In the genomic region with DNA sequence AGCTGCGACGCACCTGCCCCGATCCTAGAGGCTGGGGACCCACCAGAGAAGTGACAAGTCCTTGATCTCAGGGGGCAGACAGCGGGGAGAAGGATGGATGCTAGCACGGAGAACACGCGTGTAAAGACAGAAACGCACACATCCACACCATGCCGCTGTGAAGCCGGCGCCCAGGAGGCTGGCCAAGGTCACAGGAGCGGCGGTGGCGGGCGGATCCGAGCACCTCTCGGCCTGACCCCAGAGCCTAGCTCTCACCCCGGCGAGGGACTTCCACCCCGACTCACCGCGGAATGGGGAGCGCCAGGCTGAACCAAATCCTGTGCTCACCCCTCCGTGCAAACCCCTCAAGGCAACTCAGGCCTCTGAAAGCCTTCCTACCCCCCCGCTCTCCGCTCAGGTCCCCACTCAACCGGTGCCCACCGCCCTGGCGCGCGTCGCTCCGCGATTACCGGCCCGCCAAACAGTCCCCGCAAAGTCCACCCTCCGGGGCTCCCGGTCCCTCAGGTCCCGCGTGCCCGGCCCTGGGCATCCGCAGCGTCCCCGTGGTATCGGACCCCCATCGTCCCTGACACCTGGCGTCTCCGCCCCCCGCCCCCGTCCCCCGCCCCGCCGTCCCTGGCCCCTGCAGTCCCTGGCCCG, we compare ENCODE assay signal across 7 cellular contexts. TPM values are rescaled to one million over a fixed set of nuclear protein-coding genes. Genes with fewer than 3 reads are reported as not detected.
DNase-seq lines count a peak whose midpoint lies in the region; TF ChIP-seq lines count a peak whose summit lies in the region.

No MANE protein-coding gene starts in this region.

- H3K4me3 ChIP-seq in MM.1S (ENCODE audit: low read length) (no peak overlapping the region), mammary epithelial cell (replicated peaks in 1 of 3; ENCODE audit: insufficient read depth in 1 of 3, low read depth in 2 of 3, low read length in 3 of 3) (peak overlapping the region in 2 of 3 experiments; percentile 5 to 41), kidney epithelial cell (ENCODE audit: low read depth, low read length) (peak overlapping the region; percentile 65), stomach smooth muscle (ENCODE audit: low read length in 2 of 2) (peak overlapping the region; percentile 55)

- dilution Hi-C loops in mammary epithelial cell (cut with HindIII; ENCODE audit: low sequenced_read_pairs), result no loop called here

- H3K9me3 ChIP-seq in MM.1S (replicated peaks; ENCODE audit: insufficient read depth, low read length) (no peaks in the 10 kb centered on the region), mammary epithelial cell (replicated peaks; ENCODE audit: insufficient read depth, low read length) (no peaks in the 10 kb centered on the region), stomach smooth muscle (ENCODE audit: control insufficient read depth in 2 of 2, low read length in 2 of 2) (no peaks in the 10 kb centered on the region)

- H3K27ac ChIP-seq in MM.1S (ENCODE audit: low read length), result peak overlapping the region; percentile 43; the same call in 1 of the 2 replicates
- no peak overlapping the region for H3K27ac ChIP-seq in mammary epithelial cell (ENCODE audit: insufficient read depth, low read depth, low read length)
- peak overlapping the region; percentile 66 for H3K27ac ChIP-seq in stomach smooth muscle (ENCODE audit: low read length)

- intact Hi-C loops in mammary epithelial cell (cut with micrococcal nuclease), result no loop called here

- H3K9ac ChIP-seq in MM.1S (ENCODE audit: low read length) (no peak overlapping the region), mammary epithelial cell (ENCODE audit: insufficient read depth, low read length) (no peak overlapping the region), stomach smooth muscle (ENCODE audit: low read length in 2 of 2) (peak overlapping the region; percentile 51)

- BruUV-seq in mammary epithelial cell (replicated peaks; lab: Mats Ljungman, UMichigan), result no TSS peak

- H3K27me3 ChIP-seq in MM.1S (replicated peaks; ENCODE audit: insufficient read depth, low read length) (no peaks in the 10 kb centered on the region; the same call in 1 of the 2 replicates), mammary epithelial cell (ENCODE audit: insufficient read depth, low read length) (peaks cover 21% of the 10 kb centered on the region), kidney epithelial cell (ENCODE audit: control insufficient read depth, insufficient read depth, low read length) (peaks cover 3% of the 10 kb centered on the region), stomach smooth muscle (ENCODE audit: control insufficient read depth in 1 of 2, insufficient read depth in 2 of 2, low read length in 2 of 2) (no peaks in the 10 kb centered on the region)

- TF ChIP-seq CTCF in MM.1S (IDR thresholded peaks at IDR 0.05; ENCODE audit: low read length) (no peak), mammary epithelial cell (conservative IDR thresholded peaks at IDR 0.05 in 1 of 2, IDR thresholded peaks at IDR 0.05 in 1 of 2; ENCODE audit: extremely low read depth in 1 of 2, insufficient read depth in 1 of 2, low read depth in 1 of 2, low read length in 2 of 2) (no peak), kidney epithelial cell (IDR thresholded peaks at IDR 0.05; ENCODE audit: insufficient read depth, low read length, poor library complexity, severe bottlenecking) (no peak)

- no peaks in the 10 kb centered on the region for H3K9me2 ChIP-seq in MM.1S (replicated peaks; ENCODE audit: insufficient read depth, low read length)

- H3K4me1 ChIP-seq in MM.1S (ENCODE audit: low read length) (peaks cover 13% of the 10 kb centered on the region), mammary epithelial cell (ENCODE audit: insufficient read depth, low read length) (peaks cover 6% of the 10 kb centered on the region), stomach smooth muscle (ENCODE audit: control insufficient read depth, insufficient read depth, low read length) (peaks cover 47% of the 10 kb centered on the region)

- H2AFZ ChIP-seq in MM.1S (ENCODE audit: low read length) (no peak overlapping the region), mammary epithelial cell (ENCODE audit: low read depth, low read length) (peak overlapping the region; percentile 59)

- H3F3A ChIP-seq in MM.1S (ENCODE audit: insufficient read depth, low read length), result no peaks in the 10 kb centered on the region

- WGBS in mammary epithelial cell (ENCODE audit: low coverage, missing lambda C conversion rate), result 45% methylated on average over 8 of the region's 55 CpGs

- H3K36me3 ChIP-seq in MM.1S (replicated peaks; ENCODE audit: insufficient read depth, low read length) (no peaks in the 10 kb centered on the region), mammary epithelial cell (ENCODE audit: insufficient read depth, low read length) (no peaks in the 10 kb centered on the region), kidney epithelial cell (ENCODE audit: control insufficient read depth, insufficient read depth, low read length) (no peaks in the 10 kb centered on the region), stomach smooth muscle (ENCODE audit: control insufficient read depth in 2 of 2, insufficient read depth in 2 of 2, low read length in 2 of 2) (peaks cover 0 to 8% of the 10 kb centered on the region in 2 donors)

- CTCF ChIA-PET in mammary epithelial cell (lab: Charles Lee; ENCODE audit: low non-redundant PET), result no interaction called here

- H3K79me2 ChIP-seq in MM.1S (ENCODE audit: low read length) (no peaks in the 10 kb centered on the region), mammary epithelial cell (ENCODE audit: insufficient read depth, low read length) (no peaks in the 10 kb centered on the region)

- DNase-seq in MM.1S, result no peak
- DNase-seq in mammary epithelial cell, result no peak
- DNase-seq in kidney epithelial cell (ENCODE audit: low read depth), result no peak
- no peak for DNase-seq in NK-92 treated with Interleukin-12 subunit alpha and Interleukin-12 subunit beta, amount 100 ng/mL, for 24 hours (lab: John Stamatoyannopoulos, UW)
- no peak for DNase-seq in COLO668 (lab: John Stamatoyannopoulos, UW; ENCODE audit: unreplicated experiment)
- DNase-seq in activated effector memory CD4-positive, alpha-beta T cell treated with anti-CD3 and anti-CD28 coated beads, Interleukin-2, amount 50 U/mL, for 16 hours, result no peak

- H3K4me2 ChIP-seq in MM.1S (ENCODE audit: low read depth, low read length), result peak overlapping the region; percentile 16
- peak overlapping the region; percentile 63 for H3K4me2 ChIP-seq in mammary epithelial cell (ENCODE audit: insufficient read depth, low read depth, low read length)

- no peaks in the 10 kb centered on the region for H4K20me1 ChIP-seq in MM.1S (ENCODE audit: insufficient read depth, low read length)
- H4K20me1 ChIP-seq in mammary epithelial cell (ENCODE audit: insufficient read depth, low read length), result no peaks in the 10 kb centered on the region

- in situ Hi-C loops in mammary epithelial cell (cut with MboI; ENCODE audit: low sequenced_read_pairs in 2 of 2), result no loop called here

RNA-seq across cellular contexts. Expression of a gene that starts 0.5 kb away (rescaled TPM):
- total RNA-seq in mammary epithelial cell (100 to 1,000 TPM in 1 of 2 donors, 10 to 100 TPM in 1; 69.8 to 188 TPM), kidney epithelial cell (89.0 and 97.5 TPM in 2 replicates)
- polyA plus RNA-seq in mammary epithelial cell, result 71.9 TPM
- 58.4 TPM for polyA minus RNA-seq in mammary epithelial cell

RNA-seq across cellular contexts. Expression of a gene that starts 36.4 kb away (rescaled TPM):
- 1 to 10 TPM; 7.2 to 8.9 TPM for total RNA-seq in mammary epithelial cell
- polyA plus RNA-seq in mammary epithelial cell, result 12.8 TPM
- 20.4 TPM for polyA minus RNA-seq in mammary epithelial cell
- 10.7 and 12.1 TPM in 2 replicates for total RNA-seq in kidney epithelial cell

Comparison
In these comparisons a context has a peak if more than half of its experiments do, and no peak if none do; other contexts are left out.
1. H3K9ac ChIP-seq: peak in stomach smooth muscle (2 of 2); none in MM.1S (single experiment) and mammary epithelial cell (single experiment).